Comparison of ENCODE assay signal across 8 cellular contexts in the genomic region with DNA sequence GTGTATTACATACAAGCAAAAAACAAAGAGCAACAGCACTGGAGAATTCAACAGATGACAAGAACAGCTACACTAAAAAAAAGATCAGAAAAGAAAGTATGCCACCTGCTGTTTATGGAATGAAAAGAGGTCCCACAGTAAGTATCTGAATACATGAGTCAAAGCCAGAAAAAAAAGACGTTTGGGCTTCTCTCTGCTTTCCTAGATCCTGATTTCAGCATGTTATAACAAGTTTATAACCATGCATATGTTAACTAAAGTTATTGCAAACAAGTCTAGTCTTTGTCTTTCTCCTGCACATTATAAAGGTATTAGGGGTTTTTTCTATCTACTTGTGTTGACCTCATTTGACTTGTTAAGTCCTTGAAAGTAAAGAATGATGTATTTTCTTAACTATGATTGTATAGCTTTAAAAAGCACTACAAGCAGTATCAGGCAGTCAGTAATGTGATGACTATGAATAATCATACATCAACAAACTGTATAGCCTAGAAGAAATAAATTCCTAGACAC.
DNase-seq lines count a peak whose midpoint lies in the region; ATAC-seq and TF ChIP-seq lines count a peak whose summit lies in the region.

No MANE protein-coding gene starts in this region.

- 0 to 1% methylated on average over 1 of the region's 1 CpG for WGBS in aorta, 2 donors

- no peaks in the 10 kb centered on the region for H3K9me3 ChIP-seq in aorta (ENCODE audit: control insufficient read depth, low read length)

- intact Hi-C loops in Right ventricle myocardium superior (cut with DNase I): loop anchor here (10.0 kb wide), 1 partner anchor 173 kb away; no protein-coding TSS in a partner anchor
- intact Hi-C loops in cardiac septum (cut with DNase I): loop anchor here (1.0 to 5.0 kb wide), 2 partner anchors 195 to 766 kb away; no protein-coding TSS in a partner anchor
- intact Hi-C loops in aorta (cut with DNase I): loop anchor here (2.0 to 5.0 kb wide), 6 partner anchors 59 to 196 kb away; a partner anchor contains a TSS

- H3K4me3 ChIP-seq in astrocyte of the spinal cord (ENCODE audit: low read depth, low read length): no peak overlapping the region
- H3K4me3 ChIP-seq in aorta (ENCODE audit: low read length in 2 of 2): no peak overlapping the region

- TF ChIP-seq CTCF in astrocyte of the spinal cord (IDR thresholded peaks at IDR 0.05; ENCODE audit: low read depth, low read length): peak; percentile 40

- H3K27ac ChIP-seq in aorta (ENCODE audit: low read depth in 1 of 2, low read length in 2 of 2): no peak overlapping the region

- peaks cover 0 to 8% of the 10 kb centered on the region in 2 donors for H3K4me1 ChIP-seq in aorta (ENCODE audit: control insufficient read depth in 1 of 2, insufficient read depth in 2 of 2, low read length in 2 of 2)

- no peaks in the 10 kb centered on the region for H3K27me3 ChIP-seq in aorta (ENCODE audit: control insufficient read depth in 1 of 2, insufficient read depth in 2 of 2, low read length in 1 of 2)

- DNase-seq in Right ventricle myocardium superior: no peak
- no peak for DNase-seq in cardiac septum (ENCODE audit: low spot score)
- peak; percentile 33 for DNase-seq in NCI-H2029 treated with DMSO at 0.1 percent for 48 hours (lab: John Stamatoyannopoulos, UW)
- DNase-seq in astrocyte of the spinal cord (ENCODE audit: low read depth, low spot score): peak; percentile 94
- peak; percentile 56 for DNase-seq in kidney tubule cell (ENCODE audit: low spot score)
- DNase-seq in aorta: no peak
- no peak for DNase-seq in NCI-H2107 (lab: John Stamatoyannopoulos, UW)

- ATAC-seq in Right ventricle myocardium superior (ENCODE audit: poor library complexity) (peak; percentile 71), HG02610 (IDR thresholded peaks at IDR 0.05; ENCODE audit: unreplicated experiment) (peak; percentile 79), aorta (ENCODE audit: low FRiP score) (peak; percentile 86)

- H3K36me3 ChIP-seq in aorta (ENCODE audit: control insufficient read depth in 1 of 2, insufficient read depth in 2 of 2, low read length in 1 of 2): no peaks in the 10 kb centered on the region

- in situ Hi-C loops in astrocyte of the spinal cord (cut with HindIII; ENCODE audit: low sequenced_read_pairs): no loop called here

Comparison
In these comparisons a context has a peak if more than half of its experiments do, and no peak if none do; other contexts are left out.
1. DNase-seq: peak in NCI-H2029 treated with DMSO at 0.1 percent for 48 hours (single experiment), astrocyte of the spinal cord (single experiment) and kidney tubule cell (single experiment); none in Right ventricle myocardium superior (single experiment), cardiac septum (single experiment), aorta (0 of 2) and NCI-H2107 (single experiment).
2. Peak in every context shown above with its lines, with median percentiles within 50 percentile points of each other: ATAC-seq.